In the genomic region with DNA sequence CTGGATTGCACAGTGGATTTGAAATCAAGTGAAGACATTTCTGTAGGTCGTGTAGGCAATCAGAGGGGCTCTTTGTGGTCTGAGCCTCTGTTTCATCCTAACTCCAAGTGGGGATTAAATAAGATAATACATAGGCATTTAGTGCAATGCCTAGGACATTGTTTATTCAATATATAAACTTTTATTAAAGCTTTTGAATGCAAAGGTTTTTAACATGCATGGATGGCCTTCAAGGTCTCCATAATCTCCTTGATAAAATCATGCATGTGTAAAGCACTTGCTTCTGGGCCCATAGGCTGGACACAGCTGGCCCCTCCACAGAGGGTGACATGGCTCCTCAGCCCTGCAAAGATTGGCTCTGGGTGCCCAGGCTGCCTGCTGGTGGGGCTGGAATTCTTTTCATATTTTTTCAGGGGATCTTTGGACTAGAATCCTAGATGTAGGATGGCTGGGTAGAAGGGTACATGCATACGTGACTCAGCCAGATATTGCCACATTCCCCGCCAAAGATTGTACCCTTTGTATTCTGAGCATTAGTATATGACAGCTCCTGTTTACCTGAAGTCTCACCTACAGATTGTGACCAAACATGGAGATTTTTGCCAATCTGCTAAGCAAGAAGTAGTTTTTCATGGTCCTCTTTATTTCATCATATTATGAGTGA, we compare ENCODE assay signal across 1 cellular context.
TF ChIP-seq lines count a peak whose summit lies in the region.

No MANE protein-coding gene starts in this region.

TF ChIP-seq in HepG2, 621 proteins besides CTCF, POLR2A, EP300 and RAD21 (continued from another document and continues in another):
- TF ChIP-seq ZSCAN25 (CRISPR knock-in tag; IDR thresholded peaks at IDR 0.05) (peak; percentile 86), HOXA5 (CRISPR knock-in tag; IDR thresholded peaks at IDR 0.05) (peak; percentile 75; the same call in 1 of the 2 replicates), BHLHE40 (IDR thresholded peaks at IDR 0.05; ENCODE audit: low read length) (peak; percentile 71; the same call in 1 of the 2 replicates), PCBP1 (IDR thresholded peaks at IDR 0.05; ENCODE audit: borderline replicate concordance, low read depth, low read length) (no peak), KDM4B (CRISPR knock-in tag; IDR thresholded peaks at IDR 0.05) (0 out of 2 replicates have a peak, but pooled peaks have one; percentile 26), ZBTB34 (CRISPR knock-in tag; IDR thresholded peaks at IDR 0.05) (peak; percentile 94; the same call in 1 of the 2 replicates), THAP7 (CRISPR knock-in tag; IDR thresholded peaks at IDR 0.05) (0 out of 2 replicates have a peak, but pooled peaks have one; percentile 5), YEATS4 (CRISPR knock-in tag; IDR thresholded peaks at IDR 0.05; ENCODE audit: borderline replicate concordance) (peak; percentile 4; the same call in 1 of the 2 replicates), YY1 (IDR thresholded peaks at IDR 0.05; ENCODE audit: insufficient read depth, insufficient replicate concordance, low read depth, low read length) (peak; percentile 74), ZFP62 (CRISPR knock-in tag; IDR thresholded peaks at IDR 0.05) (no peak), CENPX (CRISPR knock-in tag; IDR thresholded peaks at IDR 0.05) (no peak), ZFP37 (CRISPR knock-in tag; IDR thresholded peaks at IDR 0.05; ENCODE audit: borderline replicate concordance) (peak; percentile 79; the same call in 1 of the 2 replicates), SMAD3 (CRISPR knock-in tag; IDR thresholded peaks at IDR 0.05) (peak; percentile 88), TBL1XR1 (IDR thresholded peaks at IDR 0.05; ENCODE audit: borderline replicate concordance, low read length, partially characterized antibody) (peak; percentile 34), NFE2 (CRISPR knock-in tag; IDR thresholded peaks at IDR 0.05) (peak; percentile 80), ZKSCAN8 (CRISPR knock-in tag; IDR thresholded peaks at IDR 0.05; ENCODE audit: borderline replicate concordance) (peak; percentile 84), KDM3A (CRISPR knock-in tag; IDR thresholded peaks at IDR 0.05; ENCODE audit: low read depth) (peak; percentile 47; the same call in 1 of the 2 replicates), ZNF230 (CRISPR knock-in tag; IDR thresholded peaks at IDR 0.05) (peak; percentile 64; the same call in 1 of the 2 replicates), FOXK1 (CRISPR knock-in tag; IDR thresholded peaks at IDR 0.05; ENCODE audit: borderline replicate concordance, low read depth) (peak; percentile 84; the same call in 1 of the 2 replicates), TFDP1 (CRISPR knock-in tag; IDR thresholded peaks at IDR 0.05; ENCODE audit: borderline replicate concordance) (peak; percentile 83; the same call in 1 of the 2 replicates), ASH2L (IDR thresholded peaks at IDR 0.05; ENCODE audit: insufficient read length, low read depth, low read length) (peak; percentile 61), HOMEZ (CRISPR knock-in tag; IDR thresholded peaks at IDR 0.05; ENCODE audit: low read depth) (peak; percentile 89), ELF3 (CRISPR knock-in tag; IDR thresholded peaks at IDR 0.05) (peak; percentile 77; the same call in 1 of the 2 replicates), HES4 (CRISPR knock-in tag; IDR thresholded peaks at IDR 0.05; ENCODE audit: borderline replicate concordance) (no peak), NCOA1 (CRISPR knock-in tag; IDR thresholded peaks at IDR 0.05) (no peak), CAMTA2 (CRISPR knock-in tag; IDR thresholded peaks at IDR 0.05; ENCODE audit: borderline replicate concordance) (no peak), SRSF1 (optimal IDR thresholded peaks at IDR 0.05; ENCODE audit: low read depth, low read length) (no peak), NBN (conservative IDR thresholded peaks at IDR 0.05) (no peak), RCOR2 (CRISPR knock-in tag; IDR thresholded peaks at IDR 0.05) (peak; percentile 93), ZNF292 (CRISPR knock-in tag; IDR thresholded peaks at IDR 0.05; ENCODE audit: borderline replicate concordance, low read depth) (peak; percentile 75; the same call in 1 of the 2 replicates), CBFB (CRISPR knock-in tag; IDR thresholded peaks at IDR 0.05) (no peak; the same call in 1 of the 2 replicates), ZNF687 (CRISPR knock-in tag; IDR thresholded peaks at IDR 0.05) (peak; percentile 65), IKZF4 (CRISPR knock-in tag; IDR thresholded peaks at IDR 0.05; ENCODE audit: borderline replicate concordance, low read depth, not compliant biosample characterization) (no peak), ZFYVE20 (CRISPR knock-in tag; IDR thresholded peaks at IDR 0.05; ENCODE audit: borderline replicate concordance, low read depth) (no peak)
- TF ChIP-seq, protein P1, sequence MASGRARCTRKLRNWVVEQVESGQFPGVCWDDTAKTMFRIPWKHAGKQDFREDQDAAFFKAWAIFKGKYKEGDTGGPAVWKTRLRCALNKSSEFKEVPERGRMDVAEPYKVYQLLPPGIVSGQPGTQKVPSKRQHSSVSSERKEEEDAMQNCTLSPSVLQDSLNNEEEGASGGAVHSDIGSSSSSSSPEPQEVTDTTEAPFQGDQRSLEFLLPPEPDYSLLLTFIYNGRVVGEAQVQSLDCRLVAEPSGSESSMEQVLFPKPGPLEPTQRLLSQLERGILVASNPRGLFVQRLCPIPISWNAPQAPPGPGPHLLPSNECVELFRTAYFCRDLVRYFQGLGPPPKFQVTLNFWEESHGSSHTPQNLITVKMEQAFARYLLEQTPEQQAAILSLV (CRISPR knock-in tag; IDR thresholded peaks at IDR 0.05; ENCODE audit: borderline replicate concordance): no peak
- TF ChIP-seq, protein P2, sequence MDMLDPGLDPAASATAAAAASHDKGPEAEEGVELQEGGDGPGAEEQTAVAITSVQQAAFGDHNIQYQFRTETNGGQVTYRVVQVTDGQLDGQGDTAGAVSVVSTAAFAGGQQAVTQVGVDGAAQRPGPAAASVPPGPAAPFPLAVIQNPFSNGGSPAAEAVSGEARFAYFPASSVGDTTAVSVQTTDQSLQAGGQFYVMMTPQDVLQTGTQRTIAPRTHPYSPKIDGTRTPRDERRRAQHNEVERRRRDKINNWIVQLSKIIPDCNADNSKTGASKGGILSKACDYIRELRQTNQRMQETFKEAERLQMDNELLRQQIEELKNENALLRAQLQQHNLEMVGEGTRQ (IDR thresholded peaks at IDR 0.05; ENCODE audit: low read depth, low read length): no peak
- TF ChIP-seq, protein P2 (CRISPR knock-in tag; IDR thresholded peaks at IDR 0.05; ENCODE audit: borderline replicate concordance): peak; percentile 42; the same call in 1 of the 2 replicates
- TF ChIP-seq, protein P3, sequence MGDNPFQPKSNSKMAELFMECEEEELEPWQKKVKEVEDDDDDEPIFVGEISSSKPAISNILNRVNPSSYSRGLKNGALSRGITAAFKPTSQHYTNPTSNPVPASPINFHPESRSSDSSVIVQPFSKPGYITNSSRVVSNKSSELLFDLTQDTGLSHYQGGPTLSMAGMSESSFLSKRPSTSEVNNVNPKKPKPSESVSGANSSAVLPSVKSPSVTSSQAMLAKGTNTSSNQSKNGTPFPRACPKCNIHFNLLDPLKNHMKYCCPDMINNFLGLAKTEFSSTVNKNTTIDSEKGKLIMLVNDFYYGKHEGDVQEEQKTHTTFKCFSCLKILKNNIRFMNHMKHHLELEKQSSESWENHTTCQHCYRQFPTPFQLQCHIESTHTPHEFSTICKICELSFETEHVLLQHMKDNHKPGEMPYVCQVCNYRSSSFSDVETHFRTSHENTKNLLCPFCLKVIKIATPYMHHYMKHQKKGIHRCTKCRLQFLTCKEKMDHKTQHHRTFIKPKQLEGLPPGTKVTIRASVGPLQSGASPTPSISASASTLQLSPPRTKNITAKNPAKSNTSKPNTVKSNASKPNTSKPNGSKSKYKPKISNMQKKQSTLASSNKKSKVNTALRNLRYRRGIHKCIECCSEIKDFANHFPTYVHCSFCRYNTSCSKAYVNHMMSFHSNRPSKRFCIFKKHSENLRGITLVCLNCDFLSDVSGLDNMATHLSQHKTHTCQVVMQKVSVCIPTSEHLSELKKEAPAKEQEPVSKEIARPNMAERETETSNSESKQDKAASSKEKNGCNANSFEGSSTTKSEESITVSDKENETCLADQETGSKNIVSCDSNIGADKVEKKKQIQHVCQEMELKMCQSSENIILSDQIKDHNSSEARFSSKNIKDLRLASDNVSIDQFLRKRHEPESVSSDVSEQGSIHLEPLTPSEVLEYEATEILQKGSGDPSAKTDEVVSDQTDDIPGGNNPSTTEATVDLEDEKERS (CRISPR knock-in tag; IDR thresholded peaks at IDR 0.05): peak; percentile 15; the same call in 1 of the 2 replicates
- TF ChIP-seq, protein P4, sequence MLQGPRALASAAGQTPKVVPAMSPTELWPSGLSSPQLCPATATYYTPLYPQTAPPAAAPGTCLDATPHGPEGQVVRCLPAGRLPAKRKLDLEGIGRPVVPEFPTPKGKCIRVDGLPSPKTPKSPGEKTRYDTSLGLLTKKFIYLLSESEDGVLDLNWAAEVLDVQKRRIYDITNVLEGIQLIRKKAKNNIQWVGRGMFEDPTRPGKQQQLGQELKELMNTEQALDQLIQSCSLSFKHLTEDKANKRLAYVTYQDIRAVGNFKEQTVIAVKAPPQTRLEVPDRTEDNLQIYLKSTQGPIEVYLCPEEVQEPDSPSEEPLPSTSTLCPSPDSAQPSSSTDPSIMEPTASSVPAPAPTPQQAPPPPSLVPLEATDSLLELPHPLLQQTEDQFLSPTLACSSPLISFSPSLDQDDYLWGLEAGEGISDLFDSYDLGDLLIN (CRISPR knock-in tag; IDR thresholded peaks at IDR 0.05; ENCODE audit: borderline replicate concordance): peak; percentile 87; the same call in 1 of the 2 replicates
- TF ChIP-seq, protein P5, sequence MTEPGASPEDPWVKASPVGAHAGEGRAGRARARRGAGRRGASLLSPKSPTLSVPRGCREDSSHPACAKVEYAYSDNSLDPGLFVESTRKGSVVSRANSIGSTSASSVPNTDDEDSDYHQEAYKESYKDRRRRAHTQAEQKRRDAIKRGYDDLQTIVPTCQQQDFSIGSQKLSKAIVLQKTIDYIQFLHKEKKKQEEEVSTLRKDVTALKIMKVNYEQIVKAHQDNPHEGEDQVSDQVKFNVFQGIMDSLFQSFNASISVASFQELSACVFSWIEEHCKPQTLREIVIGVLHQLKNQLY (CRISPR knock-in tag; IDR thresholded peaks at IDR 0.05): peak; percentile 89
